ENCODE assay signal across 27 cellular contexts in the genomic region with DNA sequence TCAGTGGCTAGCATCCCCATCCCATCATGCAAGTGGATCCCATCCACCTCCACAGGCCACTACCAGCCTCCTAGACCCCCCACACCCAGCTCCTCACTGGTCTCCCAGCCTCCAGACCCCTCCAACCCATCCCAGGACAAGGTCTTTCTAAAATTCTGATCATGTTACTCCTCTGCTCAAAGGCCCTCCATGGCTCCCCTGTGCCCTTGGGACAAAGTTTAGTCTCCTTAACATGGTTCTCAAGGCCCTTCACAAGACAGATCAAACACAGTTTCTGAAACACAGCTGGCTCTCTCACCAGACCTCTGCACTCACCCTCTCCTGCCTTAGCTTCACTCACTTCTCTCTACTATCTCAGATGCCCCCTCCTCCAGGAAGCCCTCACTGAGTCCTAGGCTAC. TPM values are rescaled to one million over a fixed set of nuclear protein-coding genes. Genes with fewer than 3 reads are reported as not detected.
DNase-seq lines count a peak whose midpoint lies in the region; ATAC-seq, FAIRE-seq and TF ChIP-seq lines count a peak whose summit lies in the region.
"Had no signal": no experiment of that assay in that cellular context is flagged by ENCODE, and none has a peak within 500 bp of the region (broad histone marks: within the 10 kb centered on the region; RNA-seq: fewer than 3 reads in every experiment).

No MANE protein-coding gene starts in this region.

- TF ChIP-seq POLR2A in heart left ventricle (IDR thresholded peaks at IDR 0.05) = no peak

- no peak for TF ChIP-seq CTCF in bronchial epithelial cell (IDR thresholded peaks at IDR 0.05; ENCODE audit: insufficient read depth, low read length, severe bottlenecking)
- no peak for TF ChIP-seq CTCF in heart left ventricle (IDR thresholded peaks at IDR 0.05)

- peak; percentile 23 for FAIRE-seq in bronchial epithelial cell (lab: Jason Lieb, UNC)
- FAIRE-seq: A204.1, D721Med, GM12878, GM19239 had no signal

- peaks cover 7% of the 10 kb centered on the region for H3K27me3 Mint-ChIP-seq in stimulated activated naive CD8-positive, alpha-beta T cell treated with anti-CD3 and anti-CD28 coated beads, Interleukin-15, amount 100 ng/mL, for 72 hours

- H3K4me1 ChIP-seq in mucosa of rectum (ENCODE audit: control insufficient read depth in 2 of 2, insufficient read depth in 2 of 2, low read length in 2 of 2) (peaks cover 16 to 29% of the 10 kb centered on the region in 2 donors), heart left ventricle (peaks cover 0 to 35% (median 2%) of the 10 kb centered on the region in 12 donors), HAP-1 (peaks cover 21% of the 10 kb centered on the region)
- H3K4me1 ChIP-seq: BE2C had no signal

- intact Hi-C loops in heart left ventricle (cut with DNase I) = loop anchor here in 2 of 10 donors (10.0 kb wide), 1 partner anchor 164 kb away; the partner anchor contains the start of gene NECTIN2 (in 2 of the 2)

- H3K9me3 ChIP-seq in mucosa of rectum (ENCODE audit: control insufficient read depth in 2 of 2, low read length in 2 of 2) = no peaks in the 10 kb centered on the region
- no peaks in the 10 kb centered on the region for H3K9me3 ChIP-seq in heart left ventricle
- no peaks in the 10 kb centered on the region for H3K9me3 ChIP-seq in HAP-1
- H3K9me3 ChIP-seq: BE2C; BLaER1 treated with 17β-estradiol and CSF1 and Interleukin-3, amounts not matched to agents 10 nM and 100 nM had no signal

- peak overlapping the region; percentile 43 to 47 for H3K27ac Mint-ChIP-seq in stimulated activated naive CD8-positive, alpha-beta T cell treated with anti-CD3 and anti-CD28 coated beads, Interleukin-15, amount 100 ng/mL, for 72 hours
- H3K27ac Mint-ChIP-seq: CD4-positive, alpha-beta T cell; CD8-positive, alpha-beta memory T cell; GM23338; H9 had no signal

- H3K27ac ChIP-seq in mucosa of rectum (ENCODE audit: low read depth in 2 of 2, low read length in 2 of 2) (peak overlapping the region; percentile 75 to 79), heart left ventricle (no peak overlapping the region)
- H3K27ac ChIP-seq: 22Rv1; BLaER1 treated with 17β-estradiol and CSF1 and Interleukin-3, amounts not matched to agents 10 nM and 100 nM had no signal

- DNase-seq in stimulated activated naive CD8-positive, alpha-beta T cell treated with anti-CD3 and anti-CD28 coated beads, Interleukin-15, amount 100 ng/mL, for 72 hours = no peak
- no peak for DNase-seq in stimulated activated naive CD8-positive, alpha-beta T cell treated with anti-CD3 and anti-CD28 coated beads, Interleukin-15, Interleukin-2, amounts not matched to agents 100 U/mL and 50 U/mL, for 24 hours
- DNase-seq in bronchial epithelial cell (ENCODE audit: low read depth) (no peak), NCI-H1694 treated with DMSO at 0.1 percent for 48 hours (lab: John Stamatoyannopoulos, UW) (no peak), heart left ventricle (no peak), HAP-1 (ENCODE audit: low spot score in 2 of 2) (no peak)
- DNase-seq: ACHN; AML-193; BE2C; CD4-positive, alpha-beta T cell; CD8-positive, alpha-beta memory T cell; DMS 273 treated with DMSO at 0.1 percent for 48 hours; DMS79; EL; GDM1; H9 had no signal

- no peak for ATAC-seq in stimulated activated naive CD8-positive, alpha-beta T cell treated with anti-CD3 and anti-CD28 coated beads, Interleukin-15, amount 100 ng/mL, for 72 hours
- no peak for ATAC-seq in stimulated activated naive CD8-positive, alpha-beta T cell treated with anti-CD3 and anti-CD28 coated beads, Interleukin-15, Interleukin-2, amounts not matched to agents 100 U/mL and 50 U/mL, for 24 hours
- ATAC-seq in HG03469 (IDR thresholded peaks at IDR 0.05; ENCODE audit: unreplicated experiment) (no peak), heart left ventricle (no peak)
- ATAC-seq: GM12878, GM23338 had no signal

- in situ Hi-C loops in HAP-1 (cut with MboI; ENCODE audit: low sequenced_read_pairs) = no loop called here

- H3K36me3 ChIP-seq in bronchial epithelial cell (ENCODE audit: control insufficient read depth, insufficient read depth, low read length) (peaks cover 7% of the 10 kb centered on the region), mucosa of rectum (ENCODE audit: control insufficient read depth in 2 of 2, insufficient read depth in 2 of 2, low read length in 2 of 2) (no peaks in the 10 kb centered on the region), heart left ventricle (peaks cover 0 to 21% (median 0%) of the 10 kb centered on the region in 9 donors), HAP-1 (replicated peaks) (no peaks in the 10 kb centered on the region)
- H3K36me3 ChIP-seq: BE2C; BLaER1 treated with 17β-estradiol and CSF1 and Interleukin-3, amounts not matched to agents 10 nM and 100 nM had no signal

- H3K4me3 ChIP-seq in bronchial epithelial cell (ENCODE audit: low read depth, low read length) (no peak overlapping the region), mucosa of rectum (ENCODE audit: low read length in 2 of 2) (no peak overlapping the region), heart left ventricle (no peak overlapping the region), HAP-1 (no peak overlapping the region)
- H3K4me3 ChIP-seq: BLaER1 treated with 17β-estradiol and CSF1 and Interleukin-3, amounts not matched to agents 10 nM and 100 nM; GM12878; GM23338 had no signal

- H3K27me3 ChIP-seq in bronchial epithelial cell (ENCODE audit: control insufficient read depth, insufficient read depth, low read length) (no peaks in the 10 kb centered on the region), mucosa of rectum (ENCODE audit: control insufficient read depth in 2 of 2, insufficient read depth in 2 of 2, low read length in 2 of 2) (no peaks in the 10 kb centered on the region), heart left ventricle (no peaks in the 10 kb centered on the region), HAP-1 (ENCODE audit: low read depth) (no peaks in the 10 kb centered on the region)
- H3K27me3 ChIP-seq: BE2C; BLaER1 treated with 17β-estradiol and CSF1 and Interleukin-3, amounts not matched to agents 10 nM and 100 nM had no signal

- H3K9ac ChIP-seq in mucosa of rectum (ENCODE audit: low read depth in 1 of 2, low read length in 2 of 2) = no peak overlapping the region
- H3K9ac ChIP-seq: BLaER1 treated with 17β-estradiol and CSF1 and Interleukin-3, amounts not matched to agents 10 nM and 100 nM had no signal

- H3K9me3 Mint-ChIP-seq in stimulated activated naive CD8-positive, alpha-beta T cell treated with anti-CD3 and anti-CD28 coated beads, Interleukin-15, amount 100 ng/mL, for 72 hours = no peaks in the 10 kb centered on the region
- H3K9me3 Mint-ChIP-seq: CD4-positive, alpha-beta T cell; GM23338; H9 had no signal

- peaks cover 27% of the 10 kb centered on the region for H3K4me1 Mint-ChIP-seq in stimulated activated naive CD8-positive, alpha-beta T cell treated with anti-CD3 and anti-CD28 coated beads, Interleukin-15, amount 100 ng/mL, for 72 hours

- H3K4me3 Mint-ChIP-seq in stimulated activated naive CD8-positive, alpha-beta T cell treated with anti-CD3 and anti-CD28 coated beads, Interleukin-15, amount 100 ng/mL, for 72 hours = no peak overlapping the region
- H3K4me3 Mint-ChIP-seq: CD14-positive monocyte; CD4-positive, alpha-beta T cell; GM23338; H9 had no signal

RNA-seq across cellular contexts. Expression of gene CEACAM19, which starts 9.3 kb away (rescaled TPM):
- total RNA-seq in bronchial epithelial cell (0.53 and 2.7 TPM in 2 replicates), heart left ventricle (1 to 10 TPM; 1.9 to 8.3 (median 5.1) TPM)
- 10 to 100 TPM in 1 of 2 donors, 1 to 10 TPM in 1; 5.1 to 12.8 TPM for polyA plus RNA-seq in heart left ventricle
- polyA plus RNA-seq: CD14-positive monocyte; CD8-positive, alpha-beta memory T cell had no signal

RNA-seq across cellular contexts. Expression of gene CEACAM16, which starts 18.4 kb away (rescaled TPM):
- total RNA-seq in bronchial epithelial cell = not detected in 2 replicates
- total RNA-seq in heart left ventricle = not detected
- polyA plus RNA-seq in heart left ventricle = not detected
- total RNA-seq: CD4-positive, alpha-beta T cell; CD8-positive, alpha-beta memory T cell; GM12878; GM23338; H4; H9 had no signal
- polyA plus RNA-seq: CD14-positive monocyte; CD8-positive, alpha-beta memory T cell; GM12878; GM23338 had no signal

RNA-seq across cellular contexts. Expression of gene PVR, which starts 36.8 kb away (rescaled TPM):
- total RNA-seq in bronchial epithelial cell (84.6 and 102 TPM in 2 replicates), heart left ventricle (100 to 1,000 TPM in 2 of 9 donors, 10 to 100 TPM in 7; 33.7 to 140 (median 49.1) TPM)
- polyA plus RNA-seq in heart left ventricle = 100 to 1,000 TPM in 1 of 2 donors, 10 to 100 TPM in 1; 34.1 to 143 TPM

Comparison
In these comparisons a context has a peak if more than half of its experiments do, and no peak if none do; other contexts are left out.
1. H3K27ac ChIP-seq: peak in mucosa of rectum (2 of 2); none in heart left ventricle (0 of 12).